Comparison of ENCODE assay signal across 30 cellular contexts in genomic region chr9:96581823-96582598, GRCh38. TPM values are rescaled to one million over a fixed set of nuclear protein-coding genes. Genes with fewer than 3 reads are reported as not detected.
DNase-seq lines count a peak whose midpoint lies in the region; ATAC-seq, FAIRE-seq and TF ChIP-seq lines count a peak whose summit lies in the region.
"Had no signal": no experiment of that assay in that cellular context is flagged by ENCODE, and none has a peak within 500 bp of the region (broad histone marks: within the 10 kb centered on the region; RNA-seq: fewer than 3 reads in every experiment).

No MANE protein-coding gene starts in this region.

- DNase-seq in HepG2 (ENCODE audit: low spot score) (no peak), right lobe of liver (no peak), astrocyte (ENCODE audit: low read depth) (no peak), islet precursor cell (peak; percentile 68), cortex of kidney (lab: John Stamatoyannopoulos, UW) (no peak)
- DNase-seq: activated CD8-positive, alpha-beta memory T cell treated with anti-CD3 and anti-CD28 coated beads, Interleukin-2, amount 50 U/mL, for 4 hours; activated naive CD8-positive, alpha-beta T cell treated with anti-CD3 and anti-CD28 coated beads, Interleukin-2, amount 10 ng/mL, durations not matched to agents 7 days and 5 days; H7; heart right ventricle; immature natural killer cell; KG1; NCI-H1048; NCI-H187 treated with DMSO at 0.1 percent for 48 hours; NCI-H2227 treated with DMSO at 0.1 percent for 48 hours; PC-9; SJCRH30; stimulated activated CD4-positive, alpha-beta T cell treated with anti-CD3 and anti-CD28 coated beads, Interleukin-2, amount 100 ng/mL, for 24 hours; T-helper 17 cell had no signal

- POLR2A ChIA-PET in HepG2 (lab: Yijun Ruan, JAX): no interaction called here

- WGBS in HepG2 (ENCODE audit: low lambda C conversion rate): 89% methylated on average over 9 of the region's 9 CpGs
- 80% methylated on average over 6 of the region's 9 CpGs for WGBS in right lobe of liver (ENCODE audit: insufficient coverage, low coverage, low lambda C conversion rate, missing lambda C conversion rate)
- WGBS in urinary bladder: 63% methylated on average over 9 of the region's 9 CpGs

- intact Hi-C loops in HepG2 (cut with micrococcal nuclease; ENCODE audit: unreplicated experiment) (no loop called here), right lobe of liver (cut with DNase I) (no loop called here)

- H3K27ac Mint-ChIP-seq in astrocyte (ENCODE audit: unreplicated experiment): no peak overlapping the region
- H3K27ac Mint-ChIP-seq: activated naive CD8-positive, alpha-beta T cell treated with anti-CD3 and anti-CD28 coated beads, Interleukin-2, amount 10 ng/mL, durations not matched to agents 7 days and 5 days; activated T-helper 17 cell treated with anti-CD3 and anti-CD28 coated beads, Interleukin-2, amount 50 U/mL, for 72 hours; brain; immature natural killer cell; stimulated activated effector memory CD8-positive, alpha-beta T cell treated with anti-CD3 and anti-CD28 coated beads, Interleukin-12 subunit alpha, Interleukin-12 subunit beta, amount 100 ng/mL, for 72 hours; T-helper 17 cell had no signal

- H3K79me2 ChIP-seq in HepG2 (ENCODE audit: insufficient read depth, low read length) (peaks cover 70% of the 10 kb centered on the region), astrocyte (ENCODE audit: insufficient read depth, low read length) (peaks cover 5% of the 10 kb centered on the region)

- in situ Hi-C loops in HepG2 (cut with HindIII; ENCODE audit: extremely low pct_ligation_motif_present, low pct_unique_long_range_greater_than_20kb): no loop called here

- H3K27me3 ChIP-seq in HepG2 (ENCODE audit: control insufficient read depth in 1 of 2, insufficient read depth in 2 of 2, low read length in 2 of 2): no peaks in the 10 kb centered on the region
- H3K27me3 ChIP-seq in right lobe of liver: no peaks in the 10 kb centered on the region
- no peaks in the 10 kb centered on the region for H3K27me3 ChIP-seq in astrocyte (ENCODE audit: insufficient read depth, low read length)
- H3K27me3 ChIP-seq: BLaER1 treated with 17β-estradiol and CSF1 and Interleukin-3, amounts not matched to agents 10 nM and 100 nM; heart right ventricle; SJCRH30; suprapubic skin; vagina had no signal

- no peak overlapping the region for H3K9ac ChIP-seq in HepG2 (ENCODE audit: insufficient read depth, low read depth, low read length)
- no peak overlapping the region for H3K9ac ChIP-seq in astrocyte (ENCODE audit: low read length)
- H3K9ac ChIP-seq: BLaER1 treated with 17β-estradiol and CSF1 and Interleukin-3, amounts not matched to agents 10 nM and 100 nM had no signal

- H2AFZ ChIP-seq in HepG2 (ENCODE audit: low read length) (no peak overlapping the region), astrocyte (ENCODE audit: low read depth, low read length) (no peak overlapping the region)
- H2AFZ ChIP-seq: PC-9 had no signal

- no peaks in the 10 kb centered on the region for H3K9me3 Mint-ChIP-seq in astrocyte (ENCODE audit: unreplicated experiment)
- H3K9me3 Mint-ChIP-seq: activated naive CD8-positive, alpha-beta T cell treated with anti-CD3 and anti-CD28 coated beads, Interleukin-2, amount 10 ng/mL, durations not matched to agents 7 days and 5 days; activated T-helper 17 cell treated with anti-CD3 and anti-CD28 coated beads, Interleukin-2, amount 50 U/mL, for 72 hours; brain; immature natural killer cell; stimulated activated effector memory CD8-positive, alpha-beta T cell treated with anti-CD3 and anti-CD28 coated beads, Interleukin-12 subunit alpha, Interleukin-12 subunit beta, amount 100 ng/mL, for 72 hours had no signal

- BruUV-seq in HepG2 (replicated peaks; lab: Mats Ljungman, UMichigan): TSS peak; percentile 22

- H3K4me3 Mint-ChIP-seq in astrocyte (ENCODE audit: unreplicated experiment): no peak overlapping the region
- H3K4me3 Mint-ChIP-seq: activated naive CD8-positive, alpha-beta T cell treated with anti-CD3 and anti-CD28 coated beads, Interleukin-2, amount 10 ng/mL, durations not matched to agents 7 days and 5 days; activated T-helper 17 cell treated with anti-CD3 and anti-CD28 coated beads, Interleukin-2, amount 50 U/mL, for 72 hours; brain; immature natural killer cell; stimulated activated effector memory CD8-positive, alpha-beta T cell treated with anti-CD3 and anti-CD28 coated beads, Interleukin-12 subunit alpha, Interleukin-12 subunit beta, amount 100 ng/mL, for 72 hours; T-helper 17 cell had no signal

- H3K4me2 ChIP-seq in HepG2 (ENCODE audit: low read depth, low read length) (no peak overlapping the region), astrocyte (ENCODE audit: low read length) (no peak overlapping the region)
- H3K4me2 ChIP-seq: PC-9 had no signal

- H4K20me1 ChIP-seq in HepG2 (ENCODE audit: insufficient read depth, low read length): no peaks in the 10 kb centered on the region
- peaks cover 15% of the 10 kb centered on the region for H4K20me1 ChIP-seq in astrocyte (ENCODE audit: insufficient read depth, low read length)
- H4K20me1 ChIP-seq: BLaER1 treated with 17β-estradiol and CSF1 and Interleukin-3, amounts not matched to agents 10 nM and 100 nM had no signal

- no peak for TF ChIP-seq POLR2A in HepG2 (IDR thresholded peaks at IDR 0.05; ENCODE audit: insufficient read depth in 1 of 2, low read depth in 2 of 2, low read length in 2 of 2)
- no peak for TF ChIP-seq POLR2A in right lobe of liver (IDR thresholded peaks at IDR 0.05)

- peaks cover 17% of the 10 kb centered on the region for H3K4me1 Mint-ChIP-seq in astrocyte (ENCODE audit: low read depth, unreplicated experiment)
- H3K4me1 Mint-ChIP-seq: activated naive CD8-positive, alpha-beta T cell treated with anti-CD3 and anti-CD28 coated beads, Interleukin-2, amount 10 ng/mL, durations not matched to agents 7 days and 5 days; activated T-helper 17 cell treated with anti-CD3 and anti-CD28 coated beads, Interleukin-2, amount 50 U/mL, for 72 hours; stimulated activated effector memory CD8-positive, alpha-beta T cell treated with anti-CD3 and anti-CD28 coated beads, Interleukin-12 subunit alpha, Interleukin-12 subunit beta, amount 100 ng/mL, for 72 hours had no signal

- no peaks in the 10 kb centered on the region for H3K27me3 Mint-ChIP-seq in astrocyte (ENCODE audit: low read depth, unreplicated experiment)
- H3K27me3 Mint-ChIP-seq: brain, T-helper 17 cell had no signal

- TF ChIP-seq RAD21 in HepG2 (CRISPR knock-in tag; IDR thresholded peaks at IDR 0.05): no peak

- TF ChIP-seq CTCF in HepG2 (CRISPR knock-in tag; IDR thresholded peaks at IDR 0.05): no peak
- TF ChIP-seq CTCF in right lobe of liver (IDR thresholded peaks at IDR 0.05): no peak
- no peak for TF ChIP-seq CTCF in astrocyte (IDR thresholded peaks at IDR 0.05; ENCODE audit: insufficient read depth, low read depth, low read length)

- H3K27ac ChIP-seq in HepG2 (ENCODE audit: extremely low read length, insufficient read depth, low read length) (no peak overlapping the region), right lobe of liver (no peak overlapping the region), astrocyte (ENCODE audit: low read depth, low read length) (no peak overlapping the region), urinary bladder (ENCODE audit: low read depth) (peak overlapping the region; percentile 56)
- H3K27ac ChIP-seq: BLaER1 treated with 17β-estradiol and CSF1 and Interleukin-3, amounts not matched to agents 10 nM and 100 nM; coronary artery; heart right ventricle; neutrophil; PC-9; SJCRH30; skin epidermis; suprapubic skin; vagina had no signal

- H3K36me3 ChIP-seq in HepG2 (replicated peaks in 1 of 2; ENCODE audit: control insufficient read depth in 1 of 2, insufficient read depth in 2 of 2, low read length in 2 of 2): no peaks in the 10 kb centered on the region
- no peaks in the 10 kb centered on the region for H3K36me3 ChIP-seq in right lobe of liver
- no peaks in the 10 kb centered on the region for H3K36me3 ChIP-seq in astrocyte (ENCODE audit: insufficient read depth, low read length)
- no peaks in the 10 kb centered on the region for H3K36me3 ChIP-seq in urinary bladder (ENCODE audit: insufficient read depth)
- H3K36me3 ChIP-seq: BLaER1 treated with 17β-estradiol and CSF1 and Interleukin-3, amounts not matched to agents 10 nM and 100 nM; heart right ventricle; neutrophil; SJCRH30; suprapubic skin; vagina had no signal

- H3K4me1 ChIP-seq in HepG2 (ENCODE audit: insufficient read depth, low read length) (peaks cover 23% of the 10 kb centered on the region), right lobe of liver (no peaks in the 10 kb centered on the region), astrocyte (ENCODE audit: insufficient read depth, low read length) (no peaks in the 10 kb centered on the region), urinary bladder (ENCODE audit: insufficient read depth) (no peaks in the 10 kb centered on the region)
- H3K4me1 ChIP-seq: suprapubic skin, vagina had no signal

- H3K9me3 ChIP-seq in HepG2 (ENCODE audit: low read length): no peaks in the 10 kb centered on the region
- no peaks in the 10 kb centered on the region for H3K9me3 ChIP-seq in right lobe of liver
- no peaks in the 10 kb centered on the region for H3K9me3 ChIP-seq in astrocyte (ENCODE audit: insufficient read depth, low read depth, low read length)
- H3K9me3 ChIP-seq: BLaER1 treated with 17β-estradiol and CSF1 and Interleukin-3, amounts not matched to agents 10 nM and 100 nM; heart right ventricle; neutrophil; SJCRH30; suprapubic skin; vagina had no signal

- TF ChIP-seq EP300 in HepG2 (IDR thresholded peaks at IDR 0.05; ENCODE audit: low read depth in 2 of 2, low read length in 2 of 2) (no peak), HepG2 (CRISPR knock-in tag; IDR thresholded peaks at IDR 0.05; ENCODE audit: borderline replicate concordance) (no peak)

- peaks cover 2% of the 10 kb centered on the region for H3K36me3 Mint-ChIP-seq in astrocyte (ENCODE audit: low read depth, unreplicated experiment)
- H3K36me3 Mint-ChIP-seq: activated naive CD8-positive, alpha-beta T cell treated with anti-CD3 and anti-CD28 coated beads, Interleukin-2, amount 10 ng/mL, durations not matched to agents 7 days and 5 days; brain; immature natural killer cell; stimulated activated effector memory CD8-positive, alpha-beta T cell treated with anti-CD3 and anti-CD28 coated beads, Interleukin-12 subunit alpha, Interleukin-12 subunit beta, amount 100 ng/mL, for 72 hours had no signal

- CTCF ChIA-PET in HepG2 (lab: Yijun Ruan, JAX; ENCODE audit: low intra/inter-chr PET ratio, low total read pairs): no interaction called here

- no peak for ATAC-seq in HepG2
- ATAC-seq in right lobe of liver: no peak
- ATAC-seq in HG03108 (IDR thresholded peaks at IDR 0.05; ENCODE audit: unreplicated experiment): no peak
- no peak for ATAC-seq in SK-N-SH treated with all-trans-retinoic acid at 6 μM for 48 hours
- ATAC-seq: activated T-helper 17 cell treated with anti-CD3 and anti-CD28 coated beads, Interleukin-2, amount 50 U/mL, for 72 hours; heart right ventricle; stimulated activated effector memory CD8-positive, alpha-beta T cell treated with anti-CD3 and anti-CD28 coated beads, Interleukin-12 subunit alpha, Interleukin-12 subunit beta, amount 100 ng/mL, for 72 hours; T-helper 17 cell had no signal

- H3K4me3 ChIP-seq in HepG2 (replicated peaks in 1 of 3; ENCODE audit: insufficient read depth in 1 of 3, low read depth in 2 of 3, low read length in 3 of 3): no peak overlapping the region
- H3K4me3 ChIP-seq in right lobe of liver: no peak overlapping the region
- no peak overlapping the region for H3K4me3 ChIP-seq in astrocyte (ENCODE audit: insufficient read depth, low read depth, low read length)
- no peak overlapping the region for H3K4me3 ChIP-seq in urinary bladder (ENCODE audit: low read depth, low read length)
- H3K4me3 ChIP-seq: BLaER1 treated with 17β-estradiol and CSF1 and Interleukin-3, amounts not matched to agents 10 nM and 100 nM; coronary artery; heart right ventricle; PC-9; SJCRH30; skin epidermis; suprapubic skin; vagina had no signal

- FAIRE-seq in HepG2 (lab: Jason Lieb, UNC): no peak
- FAIRE-seq in astrocyte (lab: Jason Lieb, UNC): peak; percentile 64

RNA-seq across cellular contexts. Expression of gene CDC14B, which starts 37.6 kb away (rescaled TPM):
- total RNA-seq in HepG2 (2016; rRNA removed; fragmentation: Illumina TruSeq; extraction: Trizol) (33.3 and 37.7 TPM in 2 replicates), right lobe of liver (10 to 100 TPM; 13.7 to 38.0 (median 25.7) TPM), astrocyte (21.0 and 22.5 TPM in 2 replicates), urinary bladder (27.8 TPM)
- 115 and 135 TPM in 2 replicates for total RNA-seq in HepG2 (2016; cell fraction: cytosol; rRNA removed; fragmentation: Illumina TruSeq; extraction: Trizol; ENCODE audit: low read depth)
- 32.0 TPM in 2 replicates for total RNA-seq in HepG2 (2016; cell fraction: insoluble cytoplasmic fraction; rRNA removed; fragmentation: Illumina TruSeq; extraction: Trizol)
- 92.9 and 108 TPM in 2 replicates for total RNA-seq in HepG2 (2016; cell fraction: membrane; rRNA removed; fragmentation: Illumina TruSeq; extraction: Trizol)
- total RNA-seq in HepG2 (2016; cell fraction: nucleus; rRNA removed; fragmentation: Illumina TruSeq; extraction: Trizol): 28.9 and 39.6 TPM in 2 replicates
- polyA plus RNA-seq in HepG2 (2011; rRNA removed) (18.2 and 25.8 TPM in 2 replicates), urinary bladder (11.7 TPM)
- polyA plus RNA-seq in HepG2 (2011; cell fraction: cytosol; rRNA removed): 17.4 and 18.7 TPM in 2 replicates
- polyA plus RNA-seq in HepG2 (2011; cell fraction: nucleus; rRNA removed): 25.0 and 28.4 TPM in 2 replicates
- polyA plus RNA-seq in HepG2 (2012): 29.7 and 39.7 TPM in 2 replicates
- polyA plus RNA-seq in HepG2 (2016; cell fraction: cytosol; fragmentation: Illumina TruSeq; extraction: Trizol; ENCODE audit: low read depth): 4.4 and 5.1 TPM in 2 replicates
- polyA plus RNA-seq in HepG2 (2016; cell fraction: insoluble cytoplasmic fraction; fragmentation: Illumina TruSeq; extraction: Trizol; ENCODE audit: low read depth): 24.1 and 26.7 TPM in 2 replicates
- 12.9 and 13.7 TPM in 2 replicates for polyA plus RNA-seq in HepG2 (2016; cell fraction: membrane; fragmentation: Illumina TruSeq; extraction: Trizol; ENCODE audit: low read depth)
- 32.8 and 35.5 TPM in 2 replicates for polyA plus RNA-seq in HepG2 (2016; cell fraction: nucleus; fragmentation: Illumina TruSeq; extraction: Trizol; ENCODE audit: insufficient read depth, low read depth)
- polyA minus RNA-seq in HepG2 (2011; rRNA and poly(A)+ RNA removed; ENCODE audit: low replicate concordance): 15.3 and 46.1 TPM in 2 replicates
- polyA minus RNA-seq in HepG2 (2011; cell fraction: cytosol; rRNA and poly(A)+ RNA removed): 36.8 and 41.4 TPM in 2 replicates
- polyA minus RNA-seq in HepG2 (2011; cell fraction: nucleus; rRNA and poly(A)+ RNA removed): 47.4 and 54.7 TPM in 2 replicates
